ENCODE assay signal across 30 cellular contexts in the genomic region with DNA sequence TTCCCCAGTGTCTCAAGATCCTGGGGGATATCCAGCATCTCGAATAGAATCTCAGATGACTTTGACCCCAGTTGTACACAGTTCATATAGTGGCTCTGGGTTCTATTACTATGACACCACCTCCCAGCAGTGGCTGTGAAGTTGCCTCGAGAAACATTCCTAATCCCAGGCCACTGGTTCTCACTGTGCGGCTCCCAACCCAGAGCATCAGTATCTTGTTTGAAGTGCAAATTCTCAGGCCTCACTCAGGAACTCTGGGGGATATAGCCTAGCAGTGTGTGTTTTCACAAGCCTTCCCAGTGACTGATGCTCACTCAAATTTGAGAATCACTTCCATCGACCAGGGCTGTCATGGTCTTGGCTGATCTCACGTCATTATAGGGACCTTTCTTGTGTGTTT.
"Had no signal": no experiment of that assay in that cellular context is flagged by ENCODE, and none has a peak within 500 bp of the region (broad histone marks: within the 10 kb centered on the region; RNA-seq: fewer than 3 reads in every experiment).

No MANE protein-coding gene starts in this region.

- H3K36me3 ChIP-seq: brain microvascular endothelial cell, esophagus muscularis mucosa, gastrocnemius medialis had no signal

- H3K9me3 ChIP-seq: esophagus muscularis mucosa, gastrocnemius medialis had no signal

- H3K27me3 ChIP-seq: brain microvascular endothelial cell, esophagus muscularis mucosa, foreskin keratinocyte, gastrocnemius medialis had no signal

- H3K4me1 Mint-ChIP-seq: activated CD4-positive, alpha-beta T cell treated with anti-CD3 and anti-CD28 coated beads, Interleukin-2, amount 10 ng/mL, durations not matched to agents 7 days and 5 days; activated T-helper 17 cell treated with anti-CD3 and anti-CD28 coated beads, Interleukin-2, amount 50 U/mL, for 72 hours; central memory CD8-positive, alpha-beta T cell had no signal

- DNase-seq: activated CD4-positive, alpha-beta T cell treated with anti-CD3 and anti-CD28 coated beads for 1 hour; activated CD4-positive, alpha-beta T cell treated with anti-CD3 and anti-CD28 coated beads for 4 hours; activated CD4-positive, alpha-beta T cell treated with anti-CD3 and anti-CD28 coated beads, Interleukin-2, amount 10 ng/mL, durations not matched to agents 7 days and 5 days; activated CD4-positive, alpha-beta T cell treated with anti-CD3 and anti-CD28 coated beads, Interleukin-2, amount 50 U/mL, for 4 hours; activated CD8-positive, alpha-beta memory T cell treated with anti-CD3 and anti-CD28 coated beads for 24 hours; activated CD8-positive, alpha-beta T cell treated with anti-CD3 and anti-CD28 coated beads for 36 hours; activated effector memory CD4-positive, alpha-beta T cell treated with Interleukin-2 at 50 U/mL for 16 hours; activated gamma-delta T cell treated with Interleukin-2 at 50 U/mL for 16 hours; activated naive CD4-positive, alpha-beta T cell treated with anti-CD3 and anti-CD28 coated beads, Interleukin-2, amount 50 U/mL, for 16 hours; activated naive CD4-positive, alpha-beta T cell treated with Interleukin-2 at 50 U/mL for 16 hours; activated T-cell treated with anti-CD3 and anti-CD28 coated beads, Interleukin-2, amount 50 U/mL, for 4 hours; amniotic stem cell; anterior cingulate cortex; brain microvascular endothelial cell; dorsolateral prefrontal cortex; effector memory CD4-positive, alpha-beta T cell; erythroblast; foreskin keratinocyte; gastrocnemius medialis; glutamatergic neuron; T-helper 1 cell; T-helper 2 cell had no signal

- H3K4me1 ChIP-seq: esophagus muscularis mucosa, foreskin keratinocyte, gastrocnemius medialis had no signal

- H3K27ac ChIP-seq: brain microvascular endothelial cell, coronary artery, dorsolateral prefrontal cortex, esophagus muscularis mucosa, foreskin keratinocyte, gastrocnemius medialis had no signal

- ATAC-seq: activated CD8-positive, alpha-beta T cell treated with anti-CD3 and anti-CD28 coated beads for 36 hours; activated T-cell treated with anti-CD3 and anti-CD28 coated beads, Interleukin-2, amount 50 U/mL, for 4 hours; activated T-helper 17 cell treated with anti-CD3 and anti-CD28 coated beads, Interleukin-2, amount 50 U/mL, for 72 hours; foreskin keratinocyte; gastrocnemius medialis had no signal

- H3K36me3 Mint-ChIP-seq: activated naive CD8-positive, alpha-beta T cell had no signal

- H3K4me3 ChIP-seq: coronary artery, dorsolateral prefrontal cortex, esophagus muscularis mucosa, gastrocnemius medialis had no signal

- FAIRE-seq: astrocyte, bronchial epithelial cell had no signal

- H3K27ac Mint-ChIP-seq: activated CD4-positive, alpha-beta T cell treated with anti-CD3 and anti-CD28 coated beads, Interleukin-2, amount 10 ng/mL, durations not matched to agents 7 days and 5 days; activated CD8-positive, alpha-beta T cell treated with anti-CD3 and anti-CD28 coated beads for 36 hours; activated naive CD8-positive, alpha-beta T cell; activated T-helper 17 cell treated with anti-CD3 and anti-CD28 coated beads, Interleukin-2, amount 50 U/mL, for 72 hours; dendritic cell treated with granulocyte-macrophage colony-stimulating factor and Interleukin-4, amounts not matched to agents 40 ng/mL and 50 ng/mL, for 4 days had no signal

- H3K4me3 Mint-ChIP-seq: activated CD4-positive, alpha-beta T cell treated with anti-CD3 and anti-CD28 coated beads, Interleukin-2, amount 10 ng/mL, durations not matched to agents 7 days and 5 days; activated CD8-positive, alpha-beta T cell treated with anti-CD3 and anti-CD28 coated beads for 36 hours; activated naive CD8-positive, alpha-beta T cell; activated T-cell treated with anti-CD3 and anti-CD28 coated beads, Interleukin-2, amount 50 U/mL, for 4 hours; activated T-helper 17 cell treated with anti-CD3 and anti-CD28 coated beads, Interleukin-2, amount 50 U/mL, for 72 hours; central memory CD8-positive, alpha-beta T cell; dendritic cell treated with granulocyte-macrophage colony-stimulating factor and Interleukin-4, amounts not matched to agents 40 ng/mL and 50 ng/mL, for 4 days had no signal
